In the genomic region with DNA sequence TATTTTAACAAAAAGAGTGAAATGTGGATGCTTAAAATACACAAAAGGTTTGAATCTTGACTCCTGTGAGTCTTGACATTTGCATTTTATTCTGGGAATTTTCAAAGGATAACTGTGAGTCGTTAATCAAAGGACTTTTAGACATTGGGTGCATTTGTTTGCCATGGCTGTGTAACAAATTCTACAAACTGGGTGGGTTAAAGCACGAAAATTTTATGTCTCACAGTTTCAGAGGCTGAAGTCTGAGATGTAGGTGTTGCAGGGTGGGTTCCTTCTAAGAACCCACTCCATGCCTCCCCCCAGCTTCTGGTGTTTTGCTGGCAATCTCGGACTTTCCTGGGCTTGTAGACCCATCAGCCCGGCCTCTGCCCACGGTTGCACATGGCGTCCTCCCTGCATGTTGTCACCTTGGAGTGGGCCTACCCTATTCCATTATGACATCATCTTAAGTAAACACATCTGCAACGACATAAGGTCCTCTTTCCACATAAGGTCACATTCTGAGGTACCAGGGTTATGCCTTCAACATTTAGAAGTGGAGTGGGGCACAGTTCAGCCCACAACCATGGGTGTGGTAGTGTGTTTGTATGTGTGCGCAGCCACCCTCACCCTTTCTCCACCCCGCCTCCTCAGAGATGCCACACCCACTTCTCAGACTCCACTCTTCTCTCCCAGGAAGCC, we compare ENCODE assay signal across 1 cellular context.
TF ChIP-seq lines count a peak whose summit lies in the region.

No MANE protein-coding gene starts in this region.

TF ChIP-seq in K562, 482 proteins besides CTCF, POLR2A, EP300 and RAD21 (continued from another document):
- TF ChIP-seq, protein P1, sequence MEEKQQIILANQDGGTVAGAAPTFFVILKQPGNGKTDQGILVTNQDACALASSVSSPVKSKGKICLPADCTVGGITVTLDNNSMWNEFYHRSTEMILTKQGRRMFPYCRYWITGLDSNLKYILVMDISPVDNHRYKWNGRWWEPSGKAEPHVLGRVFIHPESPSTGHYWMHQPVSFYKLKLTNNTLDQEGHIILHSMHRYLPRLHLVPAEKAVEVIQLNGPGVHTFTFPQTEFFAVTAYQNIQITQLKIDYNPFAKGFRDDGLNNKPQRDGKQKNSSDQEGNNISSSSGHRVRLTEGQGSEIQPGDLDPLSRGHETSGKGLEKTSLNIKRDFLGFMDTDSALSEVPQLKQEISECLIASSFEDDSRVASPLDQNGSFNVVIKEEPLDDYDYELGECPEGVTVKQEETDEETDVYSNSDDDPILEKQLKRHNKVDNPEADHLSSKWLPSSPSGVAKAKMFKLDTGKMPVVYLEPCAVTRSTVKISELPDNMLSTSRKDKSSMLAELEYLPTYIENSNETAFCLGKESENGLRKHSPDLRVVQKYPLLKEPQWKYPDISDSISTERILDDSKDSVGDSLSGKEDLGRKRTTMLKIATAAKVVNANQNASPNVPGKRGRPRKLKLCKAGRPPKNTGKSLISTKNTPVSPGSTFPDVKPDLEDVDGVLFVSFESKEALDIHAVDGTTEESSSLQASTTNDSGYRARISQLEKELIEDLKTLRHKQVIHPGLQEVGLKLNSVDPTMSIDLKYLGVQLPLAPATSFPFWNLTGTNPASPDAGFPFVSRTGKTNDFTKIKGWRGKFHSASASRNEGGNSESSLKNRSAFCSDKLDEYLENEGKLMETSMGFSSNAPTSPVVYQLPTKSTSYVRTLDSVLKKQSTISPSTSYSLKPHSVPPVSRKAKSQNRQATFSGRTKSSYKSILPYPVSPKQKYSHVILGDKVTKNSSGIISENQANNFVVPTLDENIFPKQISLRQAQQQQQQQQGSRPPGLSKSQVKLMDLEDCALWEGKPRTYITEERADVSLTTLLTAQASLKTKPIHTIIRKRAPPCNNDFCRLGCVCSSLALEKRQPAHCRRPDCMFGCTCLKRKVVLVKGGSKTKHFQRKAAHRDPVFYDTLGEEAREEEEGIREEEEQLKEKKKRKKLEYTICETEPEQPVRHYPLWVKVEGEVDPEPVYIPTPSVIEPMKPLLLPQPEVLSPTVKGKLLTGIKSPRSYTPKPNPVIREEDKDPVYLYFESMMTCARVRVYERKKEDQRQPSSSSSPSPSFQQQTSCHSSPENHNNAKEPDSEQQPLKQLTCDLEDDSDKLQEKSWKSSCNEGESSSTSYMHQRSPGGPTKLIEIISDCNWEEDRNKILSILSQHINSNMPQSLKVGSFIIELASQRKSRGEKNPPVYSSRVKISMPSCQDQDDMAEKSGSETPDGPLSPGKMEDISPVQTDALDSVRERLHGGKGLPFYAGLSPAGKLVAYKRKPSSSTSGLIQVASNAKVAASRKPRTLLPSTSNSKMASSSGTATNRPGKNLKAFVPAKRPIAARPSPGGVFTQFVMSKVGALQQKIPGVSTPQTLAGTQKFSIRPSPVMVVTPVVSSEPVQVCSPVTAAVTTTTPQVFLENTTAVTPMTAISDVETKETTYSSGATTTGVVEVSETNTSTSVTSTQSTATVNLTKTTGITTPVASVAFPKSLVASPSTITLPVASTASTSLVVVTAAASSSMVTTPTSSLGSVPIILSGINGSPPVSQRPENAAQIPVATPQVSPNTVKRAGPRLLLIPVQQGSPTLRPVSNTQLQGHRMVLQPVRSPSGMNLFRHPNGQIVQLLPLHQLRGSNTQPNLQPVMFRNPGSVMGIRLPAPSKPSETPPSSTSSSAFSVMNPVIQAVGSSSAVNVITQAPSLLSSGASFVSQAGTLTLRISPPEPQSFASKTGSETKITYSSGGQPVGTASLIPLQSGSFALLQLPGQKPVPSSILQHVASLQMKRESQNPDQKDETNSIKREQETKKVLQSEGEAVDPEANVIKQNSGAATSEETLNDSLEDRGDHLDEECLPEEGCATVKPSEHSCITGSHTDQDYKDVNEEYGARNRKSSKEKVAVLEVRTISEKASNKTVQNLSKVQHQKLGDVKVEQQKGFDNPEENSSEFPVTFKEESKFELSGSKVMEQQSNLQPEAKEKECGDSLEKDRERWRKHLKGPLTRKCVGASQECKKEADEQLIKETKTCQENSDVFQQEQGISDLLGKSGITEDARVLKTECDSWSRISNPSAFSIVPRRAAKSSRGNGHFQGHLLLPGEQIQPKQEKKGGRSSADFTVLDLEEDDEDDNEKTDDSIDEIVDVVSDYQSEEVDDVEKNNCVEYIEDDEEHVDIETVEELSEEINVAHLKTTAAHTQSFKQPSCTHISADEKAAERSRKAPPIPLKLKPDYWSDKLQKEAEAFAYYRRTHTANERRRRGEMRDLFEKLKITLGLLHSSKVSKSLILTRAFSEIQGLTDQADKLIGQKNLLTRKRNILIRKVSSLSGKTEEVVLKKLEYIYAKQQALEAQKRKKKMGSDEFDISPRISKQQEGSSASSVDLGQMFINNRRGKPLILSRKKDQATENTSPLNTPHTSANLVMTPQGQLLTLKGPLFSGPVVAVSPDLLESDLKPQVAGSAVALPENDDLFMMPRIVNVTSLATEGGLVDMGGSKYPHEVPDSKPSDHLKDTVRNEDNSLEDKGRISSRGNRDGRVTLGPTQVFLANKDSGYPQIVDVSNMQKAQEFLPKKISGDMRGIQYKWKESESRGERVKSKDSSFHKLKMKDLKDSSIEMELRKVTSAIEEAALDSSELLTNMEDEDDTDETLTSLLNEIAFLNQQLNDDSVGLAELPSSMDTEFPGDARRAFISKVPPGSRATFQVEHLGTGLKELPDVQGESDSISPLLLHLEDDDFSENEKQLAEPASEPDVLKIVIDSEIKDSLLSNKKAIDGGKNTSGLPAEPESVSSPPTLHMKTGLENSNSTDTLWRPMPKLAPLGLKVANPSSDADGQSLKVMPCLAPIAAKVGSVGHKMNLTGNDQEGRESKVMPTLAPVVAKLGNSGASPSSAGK (IDR thresholded peaks at IDR 0.05) = peak; percentile 25; the same call in 1 of the 2 replicates
- TF ChIP-seq HDAC1 (IDR thresholded peaks at IDR 0.05) (no peak), ZC3H8 (IDR thresholded peaks at IDR 0.05) (no peak), IFI16 (CRISPR knock-in tag; IDR thresholded peaks at IDR 0.05) (no peak), JUN (IDR thresholded peaks at IDR 0.05; ENCODE audit: borderline replicate concordance, low read depth, low read length) (0 out of 2 replicates have a peak, but pooled peaks have one; percentile 6), JUN (CRISPR knock-in tag; IDR thresholded peaks at IDR 0.05; ENCODE audit: borderline replicate concordance) (no peak), MTA3 (IDR thresholded peaks at IDR 0.05; ENCODE audit: borderline replicate concordance) (0 out of 2 replicates have a peak, but pooled peaks have one; percentile 29), JUND (IDR thresholded peaks at IDR 0.05; ENCODE audit: borderline replicate concordance, low read depth, low read length) (peak; percentile 28; the same call in 1 of the 2 replicates), JUND (tag; IDR thresholded peaks at IDR 0.05; ENCODE audit: borderline replicate concordance, low read depth, low read length) (peak; percentile 43; the same call in 1 of the 3 replicates), L3MBTL2 (IDR thresholded peaks at IDR 0.05) (peak; percentile 31; the same call in 1 of the 2 replicates), JUNB (CRISPR knock-in tag; conservative IDR thresholded peaks at IDR 0.05) (no peak), NRF1 (conservative IDR thresholded peaks at IDR 0.05 in 1 of 2, IDR thresholded peaks at IDR 0.05 in 1 of 2) (0 out of 4 replicates have a peak, but pooled peaks of 1 of the 2 experiments have one; percentile 13), KDM4B (IDR thresholded peaks at IDR 0.05; ENCODE audit: borderline replicate concordance in 2 of 2, low read depth in 1 of 2) (no peak), ATF3 (IDR thresholded peaks at IDR 0.05) (peak; percentile 83), ATF3 (CRISPR knock-in tag; conservative IDR thresholded peaks at IDR 0.05) (no peak), CEBPG (CRISPR knock-in tag; IDR thresholded peaks at IDR 0.05) (no peak), CEBPG (tag; conservative IDR thresholded peaks at IDR 0.05 in 1 of 2, IDR thresholded peaks at IDR 0.05 in 1 of 2) (0 out of 4 replicates have a peak, but pooled peaks of 1 of the 2 experiments have one; percentile 15), ATF7 (IDR thresholded peaks at IDR 0.05) (peak; percentile 87)
- TF ChIP-seq, protein P2, sequence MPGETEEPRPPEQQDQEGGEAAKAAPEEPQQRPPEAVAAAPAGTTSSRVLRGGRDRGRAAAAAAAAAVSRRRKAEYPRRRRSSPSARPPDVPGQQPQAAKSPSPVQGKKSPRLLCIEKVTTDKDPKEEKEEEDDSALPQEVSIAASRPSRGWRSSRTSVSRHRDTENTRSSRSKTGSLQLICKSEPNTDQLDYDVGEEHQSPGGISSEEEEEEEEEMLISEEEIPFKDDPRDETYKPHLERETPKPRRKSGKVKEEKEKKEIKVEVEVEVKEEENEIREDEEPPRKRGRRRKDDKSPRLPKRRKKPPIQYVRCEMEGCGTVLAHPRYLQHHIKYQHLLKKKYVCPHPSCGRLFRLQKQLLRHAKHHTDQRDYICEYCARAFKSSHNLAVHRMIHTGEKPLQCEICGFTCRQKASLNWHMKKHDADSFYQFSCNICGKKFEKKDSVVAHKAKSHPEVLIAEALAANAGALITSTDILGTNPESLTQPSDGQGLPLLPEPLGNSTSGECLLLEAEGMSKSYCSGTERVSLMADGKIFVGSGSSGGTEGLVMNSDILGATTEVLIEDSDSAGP (CRISPR knock-in tag; IDR thresholded peaks at IDR 0.05) = no peak
- TF ChIP-seq, protein P3, sequence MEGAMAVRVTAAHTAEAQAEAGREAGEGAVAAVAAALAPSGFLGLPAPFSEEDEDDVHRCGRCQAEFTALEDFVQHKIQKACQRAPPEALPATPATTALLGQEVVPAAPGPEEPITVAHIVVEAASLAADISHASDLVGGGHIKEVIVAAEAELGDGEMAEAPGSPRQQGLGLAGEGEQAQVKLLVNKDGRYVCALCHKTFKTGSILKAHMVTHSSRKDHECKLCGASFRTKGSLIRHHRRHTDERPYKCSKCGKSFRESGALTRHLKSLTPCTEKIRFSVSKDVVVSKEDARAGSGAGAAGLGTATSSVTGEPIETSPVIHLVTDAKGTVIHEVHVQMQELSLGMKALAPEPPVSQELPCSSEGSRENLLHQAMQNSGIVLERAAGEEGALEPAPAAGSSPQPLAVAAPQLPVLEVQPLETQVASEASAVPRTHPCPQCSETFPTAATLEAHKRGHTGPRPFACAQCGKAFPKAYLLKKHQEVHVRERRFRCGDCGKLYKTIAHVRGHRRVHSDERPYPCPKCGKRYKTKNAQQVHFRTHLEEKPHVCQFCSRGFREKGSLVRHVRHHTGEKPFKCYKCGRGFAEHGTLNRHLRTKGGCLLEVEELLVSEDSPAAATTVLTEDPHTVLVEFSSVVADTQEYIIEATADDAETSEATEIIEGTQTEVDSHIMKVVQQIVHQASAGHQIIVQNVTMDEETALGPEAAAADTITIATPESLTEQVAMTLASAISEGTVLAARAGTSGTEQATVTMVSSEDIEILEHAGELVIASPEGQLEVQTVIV (CRISPR knock-in tag; IDR thresholded peaks at IDR 0.05; ENCODE audit: borderline replicate concordance) = no peak
- TF ChIP-seq, protein P4, sequence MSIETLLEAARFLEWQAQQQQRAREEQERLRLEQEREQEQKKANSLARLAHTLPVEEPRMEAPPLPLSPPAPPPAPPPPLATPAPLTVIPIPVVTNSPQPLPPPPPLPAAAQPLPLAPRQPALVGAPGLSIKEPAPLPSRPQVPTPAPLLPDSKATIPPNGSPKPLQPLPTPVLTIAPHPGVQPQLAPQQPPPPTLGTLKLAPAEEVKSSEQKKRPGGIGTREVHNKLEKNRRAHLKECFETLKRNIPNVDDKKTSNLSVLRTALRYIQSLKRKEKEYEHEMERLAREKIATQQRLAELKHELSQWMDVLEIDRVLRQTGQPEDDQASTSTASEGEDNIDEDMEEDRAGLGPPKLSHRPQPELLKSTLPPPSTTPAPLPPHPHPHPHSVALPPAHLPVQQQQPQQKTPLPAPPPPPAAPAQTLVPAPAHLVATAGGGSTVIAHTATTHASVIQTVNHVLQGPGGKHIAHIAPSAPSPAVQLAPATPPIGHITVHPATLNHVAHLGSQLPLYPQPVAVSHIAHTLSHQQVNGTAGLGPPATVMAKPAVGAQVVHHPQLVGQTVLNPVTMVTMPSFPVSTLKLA (conservative IDR thresholded peaks at IDR 0.05) = 0 out of 4 replicates have a peak, but pooled peaks of 1 of the 2 experiments have one; percentile 35
